Comparison of ENCODE assay signal across 5 cellular contexts in genomic region chr15:54280726-54281125, GRCh38.
"Had no signal": no experiment of that assay in that cellular context is flagged by ENCODE, and none has a peak within 500 bp of the region (broad histone marks: within the 10 kb centered on the region; RNA-seq: fewer than 3 reads in every experiment).

No MANE protein-coding gene starts in this region.

- H3K36me3 Mint-ChIP-seq: IgD-negative memory B cell had no signal

- H3K27me3 Mint-ChIP-seq: IgD-negative memory B cell had no signal

- H3K4me3 ChIP-seq: K562 had no signal

- H3K27ac Mint-ChIP-seq: IgD-negative memory B cell had no signal

- DNase-seq: IMR-90, KBM-7 had no signal

- H3K4me3 Mint-ChIP-seq: IgD-negative memory B cell had no signal

- H3K4me1 Mint-ChIP-seq: IgD-negative memory B cell had no signal

- H3K27ac ChIP-seq: HL-60 had no signal
